In the genomic region with DNA sequence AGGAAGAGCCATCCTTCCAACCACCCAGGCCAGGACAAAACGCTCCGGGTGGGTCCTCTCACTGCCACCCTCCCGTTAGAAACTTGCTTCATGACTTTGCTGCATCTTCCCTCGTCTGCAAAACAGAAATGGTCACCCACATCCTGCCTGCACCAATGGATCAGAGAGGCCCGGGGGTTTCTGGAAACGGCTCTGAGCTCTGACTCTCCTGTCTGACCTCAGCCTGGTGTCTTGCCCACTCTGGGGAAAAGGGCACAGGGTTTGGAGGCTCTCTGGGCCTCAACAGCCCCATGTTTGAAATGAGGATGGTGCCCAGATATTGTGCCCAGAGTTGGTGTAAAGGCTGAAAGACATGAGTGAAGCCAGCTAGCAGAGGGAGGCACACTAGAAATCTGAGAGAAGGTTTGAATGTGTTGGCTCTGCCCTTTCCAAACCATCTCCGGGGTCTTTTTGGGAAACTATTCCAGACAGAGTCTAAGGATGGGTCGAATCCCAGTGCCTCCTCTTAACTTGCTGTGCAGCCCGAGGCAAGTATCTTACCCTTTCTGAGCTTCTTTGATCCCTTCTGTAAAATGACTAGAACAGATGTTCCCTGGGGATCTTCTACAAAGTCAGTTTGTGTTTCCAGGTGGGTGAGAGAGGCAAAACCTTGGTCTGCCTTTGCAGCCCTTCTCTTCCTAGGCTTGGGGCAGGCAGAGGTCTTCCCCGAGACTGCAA, we compare ENCODE assay signal across 1 cellular context.
TF ChIP-seq lines count a peak whose summit lies in the region.

No MANE protein-coding gene starts in this region.

TF ChIP-seq in K562, 482 proteins besides CTCF, POLR2A, EP300 and RAD21 (continued from another document):
- no peak for TF ChIP-seq CEBPG (CRISPR knock-in tag; IDR thresholded peaks at IDR 0.05)
- TF ChIP-seq CEBPG (tag; conservative IDR thresholded peaks at IDR 0.05 in 1 of 2, IDR thresholded peaks at IDR 0.05 in 1 of 2): no peak
